ENCODE assay signal across 29 cellular contexts in the genomic region with DNA sequence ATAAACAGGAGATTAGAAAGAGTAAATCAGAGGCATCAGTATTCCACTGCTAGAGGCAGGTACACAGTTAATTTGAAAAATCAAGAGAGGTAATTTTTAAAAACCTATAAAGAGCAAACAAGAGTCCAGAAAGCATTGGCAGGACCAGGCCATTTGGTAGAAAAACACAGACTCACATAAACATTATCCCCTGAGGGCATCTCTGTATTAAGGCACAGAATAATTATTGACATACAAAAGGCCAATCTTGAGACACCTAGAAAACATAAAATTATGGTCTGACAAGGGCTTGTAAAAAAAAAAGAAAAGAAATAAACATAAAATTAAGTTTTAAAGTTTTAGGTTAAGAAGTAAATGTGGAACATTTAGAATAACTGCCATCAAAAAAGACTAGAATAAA.
"Had no signal": no experiment of that assay in that cellular context is flagged by ENCODE, and none has a peak within 500 bp of the region (broad histone marks: within the 10 kb centered on the region; RNA-seq: fewer than 3 reads in every experiment).

No MANE protein-coding gene starts in this region.

- H3K27ac ChIP-seq: PC-9, RWPE1, SJCRH30, SK-N-MC had no signal

- H3K36me3 ChIP-seq: SJCRH30 had no signal

- H3K4me3 ChIP-seq: PC-9, SJCRH30, SK-N-MC had no signal

- ATAC-seq: Panc1, Right ventricle myocardium inferior, T-cell had no signal

- H3K4me1 ChIP-seq: SJCRH30 had no signal

- DNase-seq: Kasumi-1, MM.1S, MV-4-11, NCI-H1092, NCI-H1105, NCI-H1417 treated with DMSO at 0.1 percent for 48 hours, NCI-H1436 treated with DMSO at 0.1 percent for 48 hours, NCI-H1694 treated with DMSO at 0.1 percent for 48 hours, NCI-H187 treated with DMSO at 0.1 percent for 48 hours, NCI-H2029, NCI-H2081, NCI-H2171 treated with DMSO at 0.1 percent for 48 hours, NCI-H2227 treated with DMSO at 0.1 percent for 48 hours, NCI-H345, NCI-H446, NCI-H510A treated with DMSO at 0.1 percent for 48 hours, NCI-H524 treated with DMSO at 0.1 percent for 48 hours, NCI-H526 treated with DMSO at 0.1 percent for 48 hours, NCI-H748 treated with DMSO at 0.1 percent for 48 hours, NCI-H82, PC-9, SHP77, SIG-M5, SJCRH30, T-cell had no signal

- H3K9me3 ChIP-seq: SJCRH30 had no signal
